17 cellular contexts compared by ENCODE assay signal in genomic region chr1:78672428-78672827, GRCh38. TPM values are rescaled to one million over a fixed set of nuclear protein-coding genes. Genes with fewer than 3 reads are reported as not detected.
A peak's percentile ranks its signal among the peaks of the same experiment; 100 is the strongest.
DNase-seq lines count a peak whose midpoint lies in the region; ATAC-seq and TF ChIP-seq lines count a peak whose summit lies in the region.
"Had no signal": no experiment of that assay in that cellular context is flagged by ENCODE, and none has a peak within 500 bp of the region (broad histone marks: within the 10 kb centered on the region; RNA-seq: fewer than 3 reads in every experiment).

No MANE protein-coding gene starts in this region.

- H3K4me3 ChIP-seq in left lung: no peak overlapping the region
- H3K4me3 ChIP-seq in thyroid gland (replicated peaks in 1 of 3): no peak overlapping the region
- H3K4me3 ChIP-seq: BLaER1 treated with 17β-estradiol and CSF1 and Interleukin-3, amounts not matched to agents 10 nM and 100 nM; GM12878 had no signal

- no peak for TF ChIP-seq CTCF in left lung (IDR thresholded peaks at IDR 0.05)
- TF ChIP-seq CTCF in thyroid gland (IDR thresholded peaks at IDR 0.05): no peak

- DNase-seq in stimulated activated naive CD8-positive, alpha-beta T cell treated with anti-CD3 and anti-CD28 coated beads, Interleukin-15, amount 100 ng/mL, for 72 hours: no peak
- no peak for DNase-seq in stimulated activated naive CD8-positive, alpha-beta T cell treated with anti-CD3 and anti-CD28 coated beads, Interleukin-15, Interleukin-2, amounts not matched to agents 100 U/mL and 50 U/mL, for 24 hours
- DNase-seq in left lung (peak in 1 of 2 donors; percentile 28), thyroid gland (peak; percentile 15 to 18), NCI-H526 (lab: John Stamatoyannopoulos, UW) (no peak)
- DNase-seq: CD8-positive, alpha-beta memory T cell; DMS 273 treated with DMSO at 0.1 percent for 48 hours; EL; GOT3; H7; HFFc6 had no signal

- H3K9me3 ChIP-seq in left lung (no peaks in the 10 kb centered on the region), thyroid gland (no peaks in the 10 kb centered on the region)
- H3K9me3 ChIP-seq: BLaER1 treated with 17β-estradiol and CSF1 and Interleukin-3, amounts not matched to agents 10 nM and 100 nM had no signal

- intact Hi-C loops in left lung (cut with DNase I): no loop called here
- intact Hi-C loops in thyroid gland (cut with DNase I): loop anchor here (10.0 kb wide), 1 partner anchor 548 kb away; no protein-coding TSS in a partner anchor

- H3K4me1 ChIP-seq in left lung: peaks cover 0 to 8% of the 10 kb centered on the region in 2 donors
- no peaks in the 10 kb centered on the region for H3K4me1 ChIP-seq in thyroid gland
- H3K4me1 ChIP-seq: BLaER1 treated with 17β-estradiol and CSF1 and Interleukin-3, amounts not matched to agents 10 nM and 100 nM had no signal

- H3K27me3 ChIP-seq in left lung: no peaks in the 10 kb centered on the region
- no peaks in the 10 kb centered on the region for H3K27me3 ChIP-seq in thyroid gland
- H3K27me3 ChIP-seq: BLaER1 treated with 17β-estradiol and CSF1 and Interleukin-3, amounts not matched to agents 10 nM and 100 nM had no signal

- ATAC-seq in stimulated activated naive CD8-positive, alpha-beta T cell treated with anti-CD3 and anti-CD28 coated beads, Interleukin-15, amount 100 ng/mL, for 72 hours: peak; percentile 24
- no peak for ATAC-seq in stimulated activated naive CD8-positive, alpha-beta T cell treated with anti-CD3 and anti-CD28 coated beads, Interleukin-15, Interleukin-2, amounts not matched to agents 100 U/mL and 50 U/mL, for 24 hours
- ATAC-seq in left lung: peak; percentile 15
- no peak for ATAC-seq in HG03175 (IDR thresholded peaks at IDR 0.05; ENCODE audit: unreplicated experiment)
- ATAC-seq: HCT116 had no signal

- H3K27me3 Mint-ChIP-seq in stimulated activated naive CD8-positive, alpha-beta T cell treated with anti-CD3 and anti-CD28 coated beads, Interleukin-15, amount 100 ng/mL, for 72 hours: no peaks in the 10 kb centered on the region
- H3K27me3 Mint-ChIP-seq: B cell; CD8-positive, alpha-beta memory T cell had no signal

- no peaks in the 10 kb centered on the region for H3K9me3 Mint-ChIP-seq in stimulated activated naive CD8-positive, alpha-beta T cell treated with anti-CD3 and anti-CD28 coated beads, Interleukin-15, amount 100 ng/mL, for 72 hours
- H3K9me3 Mint-ChIP-seq: CD8-positive, alpha-beta memory T cell; HFFc6 had no signal

- WGBS in thyroid gland, 2 donors: 13 to 100% methylated on average over 1 of the region's 1 CpG

- TF ChIP-seq POLR2A in thyroid gland (IDR thresholded peaks at IDR 0.05): no peak

- no peaks in the 10 kb centered on the region for H3K36me3 ChIP-seq in left lung
- no peaks in the 10 kb centered on the region for H3K36me3 ChIP-seq in thyroid gland
- H3K36me3 ChIP-seq: BLaER1 treated with 17β-estradiol and CSF1 and Interleukin-3, amounts not matched to agents 10 nM and 100 nM had no signal

- H3K27ac ChIP-seq in left lung (no peak overlapping the region), thyroid gland (no peak overlapping the region)
- H3K27ac ChIP-seq: BLaER1 treated with 17β-estradiol and CSF1 and Interleukin-3, amounts not matched to agents 10 nM and 100 nM had no signal

- H3K4me3 Mint-ChIP-seq in stimulated activated naive CD8-positive, alpha-beta T cell treated with anti-CD3 and anti-CD28 coated beads, Interleukin-15, amount 100 ng/mL, for 72 hours: no peak overlapping the region
- H3K4me3 Mint-ChIP-seq: B cell; CD8-positive, alpha-beta memory T cell; HFFc6 had no signal

- no peak overlapping the region for H3K27ac Mint-ChIP-seq in stimulated activated naive CD8-positive, alpha-beta T cell treated with anti-CD3 and anti-CD28 coated beads, Interleukin-15, amount 100 ng/mL, for 72 hours
- H3K27ac Mint-ChIP-seq: B cell, HFFc6 had no signal

- H3K4me1 Mint-ChIP-seq in stimulated activated naive CD8-positive, alpha-beta T cell treated with anti-CD3 and anti-CD28 coated beads, Interleukin-15, amount 100 ng/mL, for 72 hours: no peaks in the 10 kb centered on the region
- H3K4me1 Mint-ChIP-seq: B cell; CD8-positive, alpha-beta memory T cell had no signal

RNA-seq across cellular contexts. Expression of gene IFI44, which starts 22.8 kb away (rescaled TPM):
- total RNA-seq in left lung (10 to 100 TPM; 40.8 to 58.4 TPM), thyroid gland (10 to 100 TPM; 23.5 to 58.7 (median 34.8) TPM)
- total RNA-seq: G401, H7 had no signal

RNA-seq across cellular contexts. Expression of gene IFI44L, which starts 52.2 kb away (rescaled TPM):
- total RNA-seq in left lung: 10 to 100 TPM; 12.4 to 24.0 TPM
- total RNA-seq in thyroid gland: 10 to 100 TPM in 2 of 4 donors, 1 to 10 TPM in 2; 8.1 to 22.9 (median 12.2) TPM
- total RNA-seq: G401, H7 had no signal

Comparison
In these comparisons a context has a peak if more than half of its experiments do, and no peak if none do; other contexts are left out.
1. ATAC-seq: peak in stimulated activated naive CD8-positive, alpha-beta T cell treated with anti-CD3 and anti-CD28 coated beads, Interleukin-15, amount 100 ng/mL, for 72 hours (single experiment) and left lung (single experiment); none in stimulated activated naive CD8-positive, alpha-beta T cell treated with anti-CD3 and anti-CD28 coated beads, Interleukin-15, Interleukin-2, amounts not matched to agents 100 U/mL and 50 U/mL, for 24 hours (single experiment) and HG03175 (single experiment).
2. DNase-seq: peak in thyroid gland (2 of 2); none in stimulated activated naive CD8-positive, alpha-beta T cell treated with anti-CD3 and anti-CD28 coated beads, Interleukin-15, amount 100 ng/mL, for 72 hours (0 of 2), stimulated activated naive CD8-positive, alpha-beta T cell treated with anti-CD3 and anti-CD28 coated beads, Interleukin-15, Interleukin-2, amounts not matched to agents 100 U/mL and 50 U/mL, for 24 hours (single experiment) and NCI-H526 (0 of 2).